Comparison of ENCODE assay signal across 1 cellular context in the genomic region with DNA sequence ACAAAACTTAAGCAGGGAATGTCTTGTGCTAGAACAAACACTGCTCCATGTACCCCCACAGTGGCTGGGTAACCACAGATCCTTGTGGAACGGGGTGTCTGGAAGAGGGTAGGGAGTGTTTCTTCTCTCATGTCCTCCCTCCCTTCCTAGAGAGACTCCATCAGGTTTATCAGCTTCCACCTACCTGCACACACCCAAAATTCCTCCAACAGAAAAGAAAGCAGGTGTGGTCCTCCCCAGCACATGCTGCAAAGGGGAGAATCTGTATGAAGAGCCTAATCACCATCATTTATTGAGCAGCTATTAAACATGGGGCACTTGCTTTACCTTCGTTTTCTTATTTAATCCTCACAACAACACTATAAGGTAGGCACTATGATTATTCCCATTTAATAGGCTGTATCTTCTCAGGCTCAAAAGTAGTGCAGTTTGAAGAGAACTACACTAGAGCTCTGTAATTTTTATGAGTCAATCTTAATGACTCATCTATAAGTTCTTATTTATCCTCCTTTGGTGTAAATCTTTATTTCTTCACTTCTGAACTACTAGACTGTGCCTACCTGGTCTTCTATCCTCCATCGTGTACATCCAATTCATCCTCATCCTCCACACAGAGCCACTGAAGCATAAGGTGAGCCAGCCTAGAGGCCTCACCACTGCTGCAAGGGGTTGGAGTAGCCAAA.
TF ChIP-seq lines count a peak whose summit lies in the region.

No MANE protein-coding gene starts in this region.

TF ChIP-seq in HCT116, 20 proteins besides CTCF, POLR2A, EP300 and RAD21 (continued from another document):
- no peak for TF ChIP-seq ZBTB33 (IDR thresholded peaks at IDR 0.05; ENCODE audit: extremely low read depth, insufficient replicate concordance, low read length)
- no peak for TF ChIP-seq SP1 (IDR thresholded peaks at IDR 0.05; ENCODE audit: low read depth)
- no peak for TF ChIP-seq EGR1 (IDR thresholded peaks at IDR 0.05; ENCODE audit: low read depth)
- no peak for TF ChIP-seq MAX (IDR thresholded peaks at IDR 0.05)
- TF ChIP-seq CBX3 (IDR thresholded peaks at IDR 0.05; ENCODE audit: low read depth) = no peak
- TF ChIP-seq EZH2 (IDR thresholded peaks at IDR 0.05) = no peak
